1 cellular context compared by ENCODE assay signal in the genomic region with DNA sequence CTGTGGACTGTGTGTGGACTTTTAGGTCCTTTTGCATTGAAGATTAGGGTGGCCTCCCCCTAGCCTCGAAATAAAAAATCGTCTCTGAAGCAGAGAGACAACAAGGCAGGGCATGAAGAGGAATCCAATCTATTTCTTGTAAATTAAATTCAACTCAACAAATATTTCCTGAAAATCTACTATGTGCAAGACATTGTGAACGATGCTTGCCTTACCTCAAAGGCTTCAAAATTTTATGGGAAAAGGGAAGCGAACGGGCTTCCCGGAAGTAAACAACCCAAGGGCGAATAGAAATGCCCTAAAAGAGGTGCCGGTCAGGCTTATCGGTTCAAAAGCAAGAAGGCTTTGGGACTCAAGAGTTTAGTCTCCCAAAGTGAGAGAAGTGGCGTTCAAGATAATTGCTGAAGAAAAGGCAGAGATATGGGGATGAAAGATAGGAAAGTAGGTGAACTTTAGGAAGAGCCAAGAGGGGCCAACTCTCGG.
TF ChIP-seq lines count a peak whose summit lies in the region.

No MANE protein-coding gene starts in this region.

TF ChIP-seq in K562, 482 proteins besides CTCF, POLR2A, EP300 and RAD21 (continued from another document):
- TF ChIP-seq, protein P1, sequence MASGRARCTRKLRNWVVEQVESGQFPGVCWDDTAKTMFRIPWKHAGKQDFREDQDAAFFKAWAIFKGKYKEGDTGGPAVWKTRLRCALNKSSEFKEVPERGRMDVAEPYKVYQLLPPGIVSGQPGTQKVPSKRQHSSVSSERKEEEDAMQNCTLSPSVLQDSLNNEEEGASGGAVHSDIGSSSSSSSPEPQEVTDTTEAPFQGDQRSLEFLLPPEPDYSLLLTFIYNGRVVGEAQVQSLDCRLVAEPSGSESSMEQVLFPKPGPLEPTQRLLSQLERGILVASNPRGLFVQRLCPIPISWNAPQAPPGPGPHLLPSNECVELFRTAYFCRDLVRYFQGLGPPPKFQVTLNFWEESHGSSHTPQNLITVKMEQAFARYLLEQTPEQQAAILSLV (tag; IDR thresholded peaks at IDR 0.05), result no peak
- TF ChIP-seq DEAF1 (CRISPR knock-in tag; IDR thresholded peaks at IDR 0.05) (no peak), ZNF766 (CRISPR knock-in tag; conservative IDR thresholded peaks at IDR 0.05) (peak; percentile 42; the same call in 1 of the 2 replicates), NR2C1 (IDR thresholded peaks at IDR 0.05) (0 out of 2 replicates have a peak, but pooled peaks have one; percentile 34), NR2C1 (tag; IDR thresholded peaks at IDR 0.05) (no peak), MAFF (IDR thresholded peaks at IDR 0.05; ENCODE audit: low read length) (no peak), FOXA1 (IDR thresholded peaks at IDR 0.05; ENCODE audit: borderline replicate concordance) (no peak), CBX1 (IDR thresholded peaks at IDR 0.05; ENCODE audit: low read depth) (no peak), FOXM1 (IDR thresholded peaks at IDR 0.05; ENCODE audit: low read depth) (peak; percentile 57), FOXM1 (CRISPR knock-in tag; IDR thresholded peaks at IDR 0.05; ENCODE audit: low read depth) (no peak), ARID1B (IDR thresholded peaks at IDR 0.05) (0 out of 2 replicates have a peak, but pooled peaks have one; percentile 9), MTA3 (IDR thresholded peaks at IDR 0.05; ENCODE audit: borderline replicate concordance) (0 out of 2 replicates have a peak, but pooled peaks have one; percentile 10), BACH1 (tag; IDR thresholded peaks at IDR 0.05) (no peak), SPI1 (IDR thresholded peaks at IDR 0.05; ENCODE audit: borderline replicate concordance, low read depth, low read length) (peak; percentile 6; the same call in 1 of the 2 replicates), ELF1 (tag; IDR thresholded peaks at IDR 0.05) (peak; percentile 84), CBX3 (IDR thresholded peaks at IDR 0.05; ENCODE audit: borderline replicate concordance in 1 of 2, low read length in 2 of 2) (no peak), ARID3A (IDR thresholded peaks at IDR 0.05; ENCODE audit: borderline replicate concordance, low read depth, low read length) (no peak), TEAD1 (CRISPR knock-in tag; IDR thresholded peaks at IDR 0.05) (no peak), CC2D1A (IDR thresholded peaks at IDR 0.05) (no peak), ZNF23 (CRISPR knock-in tag; IDR thresholded peaks at IDR 0.05) (no peak), SRSF1 (IDR thresholded peaks at IDR 0.05; ENCODE audit: low read depth, low read length) (no peak), CSDE1 (IDR thresholded peaks at IDR 0.05) (no peak), HEY1 (CRISPR knock-in tag; IDR thresholded peaks at IDR 0.05; ENCODE audit: borderline replicate concordance) (no peak), NCOA2 (IDR thresholded peaks at IDR 0.05; ENCODE audit: partially characterized antibody in 2 of 2) (no peak), FOXK1 (CRISPR knock-in tag; IDR thresholded peaks at IDR 0.05; ENCODE audit: borderline replicate concordance) (0 out of 2 replicates have a peak, but pooled peaks have one; percentile 33), PHB (CRISPR knock-in tag; IDR thresholded peaks at IDR 0.05) (no peak)
- TF ChIP-seq, protein P2, sequence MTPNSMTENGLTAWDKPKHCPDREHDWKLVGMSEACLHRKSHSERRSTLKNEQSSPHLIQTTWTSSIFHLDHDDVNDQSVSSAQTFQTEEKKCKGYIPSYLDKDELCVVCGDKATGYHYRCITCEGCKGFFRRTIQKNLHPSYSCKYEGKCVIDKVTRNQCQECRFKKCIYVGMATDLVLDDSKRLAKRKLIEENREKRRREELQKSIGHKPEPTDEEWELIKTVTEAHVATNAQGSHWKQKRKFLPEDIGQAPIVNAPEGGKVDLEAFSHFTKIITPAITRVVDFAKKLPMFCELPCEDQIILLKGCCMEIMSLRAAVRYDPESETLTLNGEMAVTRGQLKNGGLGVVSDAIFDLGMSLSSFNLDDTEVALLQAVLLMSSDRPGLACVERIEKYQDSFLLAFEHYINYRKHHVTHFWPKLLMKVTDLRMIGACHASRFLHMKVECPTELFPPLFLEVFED (CRISPR knock-in tag; conservative IDR thresholded peaks at IDR 0.05), result no peak
- TF ChIP-seq, protein P3, sequence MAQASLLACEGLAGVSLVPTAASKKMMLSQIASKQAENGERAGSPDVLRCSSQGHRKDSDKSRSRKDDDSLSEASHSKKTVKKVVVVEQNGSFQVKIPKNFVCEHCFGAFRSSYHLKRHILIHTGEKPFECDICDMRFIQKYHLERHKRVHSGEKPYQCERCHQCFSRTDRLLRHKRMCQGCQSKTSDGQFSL (CRISPR knock-in tag; IDR thresholded peaks at IDR 0.05), result no peak
- TF ChIP-seq, protein P3 (tag; IDR thresholded peaks at IDR 0.05), result no peak
- TF ChIP-seq, protein P4, sequence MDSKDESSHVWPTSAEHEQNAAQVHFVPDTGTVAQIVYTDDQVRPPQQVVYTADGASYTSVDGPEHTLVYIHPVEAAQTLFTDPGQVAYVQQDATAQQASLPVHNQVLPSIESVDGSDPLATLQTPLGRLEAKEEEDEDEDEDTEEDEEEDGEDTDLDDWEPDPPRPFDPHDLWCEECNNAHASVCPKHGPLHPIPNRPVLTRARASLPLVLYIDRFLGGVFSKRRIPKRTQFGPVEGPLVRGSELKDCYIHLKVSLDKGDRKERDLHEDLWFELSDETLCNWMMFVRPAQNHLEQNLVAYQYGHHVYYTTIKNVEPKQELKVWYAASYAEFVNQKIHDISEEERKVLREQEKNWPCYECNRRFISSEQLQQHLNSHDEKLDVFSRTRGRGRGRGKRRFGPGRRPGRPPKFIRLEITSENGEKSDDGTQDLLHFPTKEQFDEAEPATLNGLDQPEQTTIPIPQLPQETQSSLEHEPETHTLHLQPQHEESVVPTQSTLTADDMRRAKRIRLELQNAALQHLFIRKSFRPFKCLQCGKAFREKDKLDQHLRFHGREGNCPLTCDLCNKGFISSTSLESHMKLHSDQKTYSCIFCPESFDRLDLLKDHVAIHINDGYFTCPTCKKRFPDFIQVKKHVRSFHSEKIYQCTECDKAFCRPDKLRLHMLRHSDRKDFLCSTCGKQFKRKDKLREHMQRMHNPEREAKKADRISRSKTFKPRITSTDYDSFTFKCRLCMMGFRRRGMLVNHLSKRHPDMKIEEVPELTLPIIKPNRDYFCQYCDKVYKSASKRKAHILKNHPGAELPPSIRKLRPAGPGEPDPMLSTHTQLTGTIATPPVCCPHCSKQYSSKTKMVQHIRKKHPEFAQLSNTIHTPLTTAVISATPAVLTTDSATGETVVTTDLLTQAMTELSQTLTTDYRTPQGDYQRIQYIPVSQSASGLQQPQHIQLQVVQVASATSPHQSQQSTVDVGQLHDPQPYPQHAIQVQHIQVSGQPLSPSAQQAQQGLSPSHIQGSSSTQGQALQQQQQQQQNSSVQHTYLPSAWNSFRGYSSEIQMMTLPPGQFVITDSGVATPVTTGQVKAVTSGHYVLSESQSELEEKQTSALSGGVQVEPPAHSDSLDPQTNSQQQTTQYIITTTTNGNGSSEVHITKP (IDR thresholded peaks at IDR 0.05; ENCODE audit: partially characterized antibody), result peak; percentile 71
